8 cellular contexts compared by ENCODE assay signal in genomic region chr6:85643530-85644373, GRCh38. TPM values are rescaled to one million over a fixed set of nuclear protein-coding genes. Genes with fewer than 3 reads are reported as not detected.
A peak's percentile ranks its signal among the peaks of the same experiment; 100 is the strongest.
DNase-seq lines count a peak whose midpoint lies in the region; ATAC-seq and TF ChIP-seq lines count a peak whose summit lies in the region.

No MANE protein-coding gene starts in this region.

- TF ChIP-seq RAD21 in SK-N-SH (IDR thresholded peaks at IDR 0.05; ENCODE audit: low read length), result no peak

- intact Hi-C loops in heart right ventricle (cut with DNase I), result loop anchor here (1.0 to 5.0 kb wide), 6 partner anchors 34 to 51 kb away; partner anchors contain the start of gene SNX14 (in 3 of the 10)
- intact Hi-C loops in posterior cingulate gyrus (cut with DNase I), result loop anchor here (1.0 to 10.0 kb wide), 3 partner anchors 35 to 1789 kb away; partner anchors contain the start of genes CYB5R4 and RIPPLY2
- intact Hi-C loops in upper lobe of right lung (cut with DNase I), result no loop called here

- WGBS in SK-N-SH (ENCODE audit: low lambda C conversion rate), result 0% methylated on average over 15 of the region's 76 CpGs
- WGBS in heart right ventricle, 2 donors, result 0 to 1% methylated on average over 62 to 76 of the region's 76 CpGs

- peak overlapping the region; percentile 74 to 77 for H3K4me3 ChIP-seq in SK-N-SH (ENCODE audit: low read depth in 2 of 2, low read length in 1 of 2)
- peak overlapping the region; percentile 91 for H3K4me3 ChIP-seq in adipocyte (ENCODE audit: low read length)
- H3K4me3 ChIP-seq in heart right ventricle, result peak overlapping the region; percentile 59 to 99 (median 92)
- peak overlapping the region; percentile 90 for H3K4me3 ChIP-seq in upper lobe of right lung

- H2AFZ ChIP-seq in SK-N-SH (ENCODE audit: low read depth), result peak overlapping the region; percentile 85

- peaks cover 34% of the 10 kb centered on the region for H4K20me1 ChIP-seq in SK-N-SH (ENCODE audit: insufficient read depth)

- H3K9ac ChIP-seq in SK-N-SH, result peak overlapping the region; percentile 97
- H3K9ac ChIP-seq in adipocyte (ENCODE audit: low read length), result peak overlapping the region; percentile 98

- H3F3A ChIP-seq in SK-N-SH (replicated peaks; ENCODE audit: insufficient read depth), result peaks cover 12% of the 10 kb centered on the region

- no peaks in the 10 kb centered on the region for H3K9me3 ChIP-seq in SK-N-SH
- no peaks in the 10 kb centered on the region for H3K9me3 ChIP-seq in adipocyte (ENCODE audit: control insufficient read depth, low read length)
- no peaks in the 10 kb centered on the region for H3K9me3 ChIP-seq in heart right ventricle
- no peaks in the 10 kb centered on the region for H3K9me3 ChIP-seq in upper lobe of right lung

- POLR2A ChIA-PET in SK-N-SH (lab: Yijun Ruan, JAX), result interaction anchor here (0.7 to 8.1 kb wide), 13 partner anchors 8 to 1512 kb away, joined by 3 to 149 read pairs (median 6); partner anchors contain the start of genes SNX14 and ZNF292

- H3K4me1 ChIP-seq in SK-N-SH (ENCODE audit: control insufficient read depth in 1 of 2, insufficient read depth in 2 of 2, low read depth in 1 of 2, low read length in 1 of 2), result peaks cover 10 to 12% of the 10 kb centered on the region in 2 experiments; a peak in 2 of 4 replicates
- peaks cover 29% of the 10 kb centered on the region for H3K4me1 ChIP-seq in adipocyte (ENCODE audit: control insufficient read depth, insufficient read depth, low read length)
- H3K4me1 ChIP-seq in heart right ventricle, result peaks cover 4 to 42% (median 37%) of the 10 kb centered on the region in 9 donors
- peaks cover 31% of the 10 kb centered on the region for H3K4me1 ChIP-seq in upper lobe of right lung

- peak overlapping the region; percentile 70 for H3K4me2 ChIP-seq in SK-N-SH

- peak; percentile 57 for DNase-seq in NCI-H1048 (lab: John Stamatoyannopoulos, UW)
- peak; percentile 93 for DNase-seq in SK-N-SH
- DNase-seq in adipocyte (ENCODE audit: low read depth), result peak; percentile 97
- peak; percentile 88 for DNase-seq in heart right ventricle
- peak; percentile 71 to 97 (median 82) for DNase-seq in posterior cingulate gyrus
- peak; percentile 94 for DNase-seq in upper lobe of right lung

- peak overlapping the region; percentile 99 for H3K27ac ChIP-seq in SK-N-SH (ENCODE audit: low read depth in 2 of 2, low read length in 1 of 2)
- H3K27ac ChIP-seq in heart right ventricle, result peak overlapping the region; percentile 97 to 100 (median 100)
- peak overlapping the region; percentile 100 for H3K27ac ChIP-seq in upper lobe of right lung

- H3K9me2 ChIP-seq in SK-N-SH, result no peaks in the 10 kb centered on the region

- peaks cover 47% of the 10 kb centered on the region for H3K79me2 ChIP-seq in SK-N-SH (ENCODE audit: insufficient read depth)

- CTCF ChIA-PET in SK-N-SH (lab: Yijun Ruan, JAX), result interaction anchor here (0.8 to 1.4 kb wide), 3 partner anchors 15 to 34 kb away, joined by 3 to 6 read pairs (median 6); no protein-coding TSS in a partner anchor

- peak in 1 of 2 experiments; percentile 22; a peak in 1 of 4 replicates for TF ChIP-seq EP300 in SK-N-SH (IDR thresholded peaks at IDR 0.05; ENCODE audit: borderline replicate concordance in 1 of 2, low read depth in 1 of 2, low read length in 1 of 2)

- TF ChIP-seq POLR2A in GM10847 (IDR thresholded peaks at IDR 0.05; ENCODE audit: extremely low read depth, insufficient read length), result peak; percentile 72

- TF ChIP-seq CTCF in SK-N-SH (IDR thresholded peaks at IDR 0.05) (no peak), heart right ventricle (IDR thresholded peaks at IDR 0.05) (no peak), upper lobe of right lung (IDR thresholded peaks at IDR 0.05) (no peak)

- ATAC-seq in HG02610 (IDR thresholded peaks at IDR 0.05; ENCODE audit: unreplicated experiment), result peak; percentile 57
- ATAC-seq in heart right ventricle, result peak; percentile 70 to 84 (median 74)
- peak; percentile 74 for ATAC-seq in upper lobe of right lung

- peaks cover 17 to 21% of the 10 kb centered on the region in 2 experiments for H3K36me3 ChIP-seq in SK-N-SH (replicated peaks in 1 of 2; ENCODE audit: control insufficient read depth in 1 of 2, insufficient read depth in 2 of 2, low read length in 1 of 2)
- H3K36me3 ChIP-seq in adipocyte (ENCODE audit: control insufficient read depth, insufficient read depth, low read length, severe bottlenecking), result peaks cover 17% of the 10 kb centered on the region
- H3K36me3 ChIP-seq in heart right ventricle, result peaks cover 0 to 24% (median 14%) of the 10 kb centered on the region in 9 donors
- H3K36me3 ChIP-seq in upper lobe of right lung, result peaks cover 22% of the 10 kb centered on the region

- H3K27me3 ChIP-seq in SK-N-SH (ENCODE audit: insufficient read depth), result no peaks in the 10 kb centered on the region
- H3K27me3 ChIP-seq in adipocyte (replicated peaks; ENCODE audit: control insufficient read depth, insufficient read depth, low read length), result no peaks in the 10 kb centered on the region
- H3K27me3 ChIP-seq in heart right ventricle, result no peaks in the 10 kb centered on the region
- H3K27me3 ChIP-seq in upper lobe of right lung, result no peaks in the 10 kb centered on the region

TF ChIP-seq in SK-N-SH, 30 proteins besides CTCF, POLR2A, EP300 and RAD21 (continues in another document):
- TF ChIP-seq GABPA (IDR thresholded peaks at IDR 0.05; ENCODE audit: low read depth) (no peak), USF2 (IDR thresholded peaks at IDR 0.05; ENCODE audit: borderline replicate concordance, low read depth, low read length) (peak; percentile 45; the same call in 1 of the 2 replicates), FOSL2 (IDR thresholded peaks at IDR 0.05; ENCODE audit: borderline replicate concordance, low read depth) (no peak), JUND (IDR thresholded peaks at IDR 0.05) (no peak), TCF12 (IDR thresholded peaks at IDR 0.05) (no peak), MAX (IDR thresholded peaks at IDR 0.05; ENCODE audit: low read depth) (peak; percentile 93), YY1 (IDR thresholded peaks at IDR 0.05; ENCODE audit: low read depth) (0 out of 2 replicates have a peak, but pooled peaks have one; percentile 58), EZH2phosphoT487 (IDR thresholded peaks at IDR 0.05; ENCODE audit: borderline replicate concordance, low read depth) (no peak), NRF1 (IDR thresholded peaks at IDR 0.05; ENCODE audit: low read depth, low read length) (no peak), POLR2AphosphoS5 (IDR thresholded peaks at IDR 0.05; ENCODE audit: low read depth, low read length) (peak; percentile 90), TEAD4 (IDR thresholded peaks at IDR 0.05; ENCODE audit: borderline replicate concordance, insufficient read depth) (no peak), SIN3A (IDR thresholded peaks at IDR 0.05; ENCODE audit: borderline replicate concordance, low read depth, low read length) (peak; percentile 71), ZBTB33 (IDR thresholded peaks at IDR 0.05; ENCODE audit: borderline replicate concordance, low read depth) (no peak), CHD2 (IDR thresholded peaks at IDR 0.05; ENCODE audit: low read length, partially characterized antibody) (peak; percentile 78), TAF1 (IDR thresholded peaks at IDR 0.05; ENCODE audit: borderline replicate concordance, low read depth, low read length) (peak; percentile 63), RFX5 (IDR thresholded peaks at IDR 0.05; ENCODE audit: low read length) (no peak), ELF1 (IDR thresholded peaks at IDR 0.05) (no peak)

RNA-seq across cellular contexts. Expression of gene SYNCRIP, which starts 1.1 kb away (rescaled TPM):
- 15.9 and 17.8 TPM in 2 replicates for polyA plus RNA-seq in SK-N-SH (2012; rRNA removed)
- polyA plus RNA-seq in SK-N-SH (2012; cell fraction: cytosol; rRNA removed), result 30.8 and 46.3 TPM in 2 replicates
- 9.6 and 18.8 TPM in 2 replicates for polyA plus RNA-seq in SK-N-SH (2012; cell fraction: nucleus; rRNA removed)
- total RNA-seq in heart right ventricle, result 10 to 100 TPM; 56.1 to 72.6 (median 61.2) TPM
- polyA plus RNA-seq in heart right ventricle, result 10 to 100 TPM; 24.6 to 27.4 TPM
- 88.3 TPM for total RNA-seq in upper lobe of right lung

RNA-seq across cellular contexts. Expression of gene SNX14, which starts 50.1 kb away (rescaled TPM):
- polyA plus RNA-seq in SK-N-SH (2012; rRNA removed) (40.4 and 53.9 TPM in 2 replicates), heart right ventricle (10 to 100 TPM; 31.5 to 52.5 TPM)
- 45.8 and 56.8 TPM in 2 replicates for polyA plus RNA-seq in SK-N-SH (2012; cell fraction: cytosol; rRNA removed)
- 86.5 and 129 TPM in 2 replicates for polyA plus RNA-seq in SK-N-SH (2012; cell fraction: nucleus; rRNA removed)
- total RNA-seq in heart right ventricle (10 to 100 TPM; 21.3 to 38.1 (median 27.1) TPM), upper lobe of right lung (97.8 TPM)

Comparison
In these comparisons a context has a peak if more than half of its experiments do, and no peak if none do; other contexts are left out.
1. Peak in every context shown above with its lines: DNase-seq, ATAC-seq, H3K4me3 ChIP-seq and H3K27ac ChIP-seq.